25 cellular contexts compared by ENCODE assay signal in genomic region chrY:12553909-12554308, GRCh38.
DNase-seq lines count a peak whose midpoint lies in the region; ATAC-seq and TF ChIP-seq lines count a peak whose summit lies in the region.
"Had no signal": no experiment of that assay in that cellular context is flagged by ENCODE, and none has a peak within 500 bp of the region (broad histone marks: within the 10 kb centered on the region; RNA-seq: fewer than 3 reads in every experiment).

No MANE protein-coding gene starts in this region.

- H3K27me3 Mint-ChIP-seq in activated CD8-positive, alpha-beta T cell treated with anti-CD3 and anti-CD28 coated beads for 36 hours, result no peaks in the 10 kb centered on the region
- no peaks in the 10 kb centered on the region for H3K27me3 Mint-ChIP-seq in activated CD8-positive, alpha-beta T cell treated with anti-CD3 and anti-CD28 coated beads, Interleukin-2, amount 10 ng/mL, durations not matched to agents 7 days and 5 days (ENCODE audit: low read depth)
- H3K27me3 Mint-ChIP-seq: activated CD4-positive, alpha-beta memory T cell treated with anti-CD3 and anti-CD28 coated beads for 36 hours; activated naive CD8-positive, alpha-beta T cell treated with anti-CD3 and anti-CD28 coated beads, Interleukin-2, amount 10 ng/mL, durations not matched to agents 7 days and 5 days; T-cell had no signal

- POLR2A ChIA-PET in activated CD8-positive, alpha-beta T cell treated with anti-CD3 and anti-CD28 coated beads for 36 hours (lab: Charles Lee), result no interaction called here
- POLR2A ChIA-PET in activated CD8-positive, alpha-beta T cell treated with anti-CD3 and anti-CD28 coated beads, Interleukin-2, amount 10 ng/mL, durations not matched to agents 7 days and 5 days (lab: Charles Lee), result no interaction called here

- H3K36me3 Mint-ChIP-seq in activated CD8-positive, alpha-beta T cell treated with anti-CD3 and anti-CD28 coated beads for 36 hours (ENCODE audit: low read depth), result no peaks in the 10 kb centered on the region
- peaks cover 2% of the 10 kb centered on the region for H3K36me3 Mint-ChIP-seq in activated CD8-positive, alpha-beta T cell treated with anti-CD3 and anti-CD28 coated beads, Interleukin-2, amount 10 ng/mL, durations not matched to agents 7 days and 5 days (ENCODE audit: low read depth)
- H3K36me3 Mint-ChIP-seq: activated CD4-positive, alpha-beta memory T cell treated with anti-CD3 and anti-CD28 coated beads for 36 hours; CD4-positive, alpha-beta memory T cell; mesothelial cell of epicardium; T-cell had no signal

- intact Hi-C loops in activated CD8-positive, alpha-beta T cell treated with anti-CD3 and anti-CD28 coated beads for 36 hours (cut with micrococcal nuclease), result no loop called here

- TF ChIP-seq CTCF in activated CD8-positive, alpha-beta T cell treated with anti-CD3 and anti-CD28 coated beads for 36 hours (IDR thresholded peaks at IDR 0.05), result no peak

- H3K4me1 Mint-ChIP-seq in activated CD8-positive, alpha-beta T cell treated with anti-CD3 and anti-CD28 coated beads for 36 hours (ENCODE audit: low read depth), result peaks cover 39% of the 10 kb centered on the region
- H3K4me1 Mint-ChIP-seq in activated CD8-positive, alpha-beta T cell treated with anti-CD3 and anti-CD28 coated beads, Interleukin-2, amount 10 ng/mL, durations not matched to agents 7 days and 5 days (ENCODE audit: low read depth), result peaks cover 35% of the 10 kb centered on the region
- H3K4me1 Mint-ChIP-seq: mesothelial cell of epicardium had no signal

- no peak for DNase-seq in activated CD8-positive, alpha-beta T cell treated with anti-CD3 and anti-CD28 coated beads for 36 hours
- DNase-seq in activated CD8-positive, alpha-beta T cell treated with anti-CD3 and anti-CD28 coated beads, Interleukin-2, amount 10 ng/mL, durations not matched to agents 7 days and 5 days, result no peak
- peak; percentile 86 for DNase-seq in HT1080 (ENCODE audit: low read depth)
- peak; percentile 45 for DNase-seq in dermis blood vessel endothelial cell
- DNase-seq in renal cortical epithelial cell (ENCODE audit: low read depth), result peak; percentile 18
- no peak for DNase-seq in superior temporal gyrus (ENCODE audit: extremely low spot score)
- no peak for DNase-seq in NCI-H69 (lab: John Stamatoyannopoulos, UW)
- DNase-seq: 8988T; activated CD4-positive, alpha-beta memory T cell treated with anti-CD3 and anti-CD28 coated beads for 36 hours; activated CD4-positive, CD25-positive, alpha-beta regulatory T cell; activated naive CD8-positive, alpha-beta T cell treated with anti-CD3 and anti-CD28 coated beads, Interleukin-2, amount 10 ng/mL, durations not matched to agents 7 days and 5 days; activated T-cell treated with anti-CD3 and anti-CD28 coated beads for 4 hours; CD4-positive, alpha-beta memory T cell; islet precursor cell; naive thymus-derived CD4-positive, alpha-beta T cell; NCI-H1105; NCI-H1930; NCI-H524 treated with DMSO at 0.1 percent for 48 hours; Peyer's patch; psoas muscle; SJCRH30; T-cell; transverse colon had no signal

- H3K9me3 Mint-ChIP-seq in activated CD8-positive, alpha-beta T cell treated with anti-CD3 and anti-CD28 coated beads for 36 hours, result no peaks in the 10 kb centered on the region
- no peaks in the 10 kb centered on the region for H3K9me3 Mint-ChIP-seq in activated CD8-positive, alpha-beta T cell treated with anti-CD3 and anti-CD28 coated beads, Interleukin-2, amount 10 ng/mL, durations not matched to agents 7 days and 5 days (ENCODE audit: insufficient read depth)
- H3K9me3 Mint-ChIP-seq: activated CD4-positive, alpha-beta memory T cell treated with anti-CD3 and anti-CD28 coated beads for 36 hours; CD4-positive, alpha-beta memory T cell; mesothelial cell of epicardium; T-cell had no signal

- ATAC-seq in activated CD8-positive, alpha-beta T cell treated with anti-CD3 and anti-CD28 coated beads for 36 hours, result peak; percentile 40
- ATAC-seq in activated CD8-positive, alpha-beta T cell treated with anti-CD3 and anti-CD28 coated beads, Interleukin-2, amount 10 ng/mL, durations not matched to agents 7 days and 5 days, result no peak
- no peak for ATAC-seq in HG03571 (IDR thresholded peaks at IDR 0.05; ENCODE audit: unreplicated experiment)
- ATAC-seq: naive thymus-derived CD4-positive, alpha-beta T cell; psoas muscle had no signal

- no peak overlapping the region for H3K4me3 Mint-ChIP-seq in activated CD8-positive, alpha-beta T cell treated with anti-CD3 and anti-CD28 coated beads for 36 hours
- H3K4me3 Mint-ChIP-seq in activated CD8-positive, alpha-beta T cell treated with anti-CD3 and anti-CD28 coated beads, Interleukin-2, amount 10 ng/mL, durations not matched to agents 7 days and 5 days, result no peak overlapping the region
- H3K4me3 Mint-ChIP-seq: activated CD4-positive, alpha-beta memory T cell treated with anti-CD3 and anti-CD28 coated beads for 36 hours; activated naive CD8-positive, alpha-beta T cell treated with anti-CD3 and anti-CD28 coated beads, Interleukin-2, amount 10 ng/mL, durations not matched to agents 7 days and 5 days; CD4-positive, alpha-beta memory T cell; mesothelial cell of epicardium; T-cell had no signal

- CTCF ChIA-PET in activated CD8-positive, alpha-beta T cell treated with anti-CD3 and anti-CD28 coated beads for 36 hours (lab: Charles Lee), result no interaction called here
- CTCF ChIA-PET in activated CD8-positive, alpha-beta T cell treated with anti-CD3 and anti-CD28 coated beads, Interleukin-2, amount 10 ng/mL, durations not matched to agents 7 days and 5 days (lab: Charles Lee), result interaction anchor here (0.6 kb wide), 1 partner anchor 16 kb away, joined by 3 read pairs; no protein-coding TSS in a partner anchor

- H3K27ac Mint-ChIP-seq in activated CD8-positive, alpha-beta T cell treated with anti-CD3 and anti-CD28 coated beads for 36 hours, result peak overlapping the region; percentile 25
- no peak overlapping the region for H3K27ac Mint-ChIP-seq in activated CD8-positive, alpha-beta T cell treated with anti-CD3 and anti-CD28 coated beads, Interleukin-2, amount 10 ng/mL, durations not matched to agents 7 days and 5 days
- H3K27ac Mint-ChIP-seq: activated CD4-positive, alpha-beta memory T cell treated with anti-CD3 and anti-CD28 coated beads for 36 hours; CD4-positive, alpha-beta memory T cell; mesothelial cell of epicardium; T-cell had no signal

Comparison
In these comparisons a context has a peak if more than half of its experiments do, and no peak if none do; other contexts are left out.
1. DNase-seq: peak in HT1080 (single experiment), dermis blood vessel endothelial cell (single experiment) and renal cortical epithelial cell (single experiment); none in activated CD8-positive, alpha-beta T cell treated with anti-CD3 and anti-CD28 coated beads for 36 hours (single experiment), activated CD8-positive, alpha-beta T cell treated with anti-CD3 and anti-CD28 coated beads, Interleukin-2, amount 10 ng/mL, durations not matched to agents 7 days and 5 days (single experiment), superior temporal gyrus (single experiment) and NCI-H69 (single experiment).